32 cellular contexts compared by ENCODE assay signal in genomic region chr22:22920910-22921550, GRCh38. TPM values are rescaled to one million over a fixed set of nuclear protein-coding genes. Genes with fewer than 3 reads are reported as not detected.
"Had no signal": no experiment of that assay in that cellular context is flagged by ENCODE, and none has a peak within 500 bp of the region (broad histone marks: within the 10 kb centered on the region; RNA-seq: fewer than 3 reads in every experiment).

No MANE protein-coding gene starts in this region.

- H3K4me1 ChIP-seq: ascending aorta, colonic mucosa, gastrocnemius medialis, parathyroid adenoma, psoas muscle, sigmoid colon, testis, uterus had no signal

- H3K27ac ChIP-seq: ascending aorta, cardiac muscle cell, colonic mucosa, gastrocnemius medialis, parathyroid adenoma, psoas muscle, sigmoid colon, testis, transverse colon, uterus had no signal

- H3K4me3 Mint-ChIP-seq: activated CD4-positive, alpha-beta T cell treated with anti-CD3 and anti-CD28 coated beads, Interleukin-2, amount 10 ng/mL, durations not matched to agents 7 days and 5 days; activated CD8-positive, alpha-beta T cell treated with anti-CD3 and anti-CD28 coated beads for 36 hours; activated T-cell treated with anti-CD3 and anti-CD28 coated beads, Interleukin-2, amount 50 U/mL, for 4 hours; brain; naive thymus-derived CD8-positive, alpha-beta T cell; neural crest cell had no signal

- FAIRE-seq: small intestine had no signal

- H3K27ac Mint-ChIP-seq: activated CD4-positive, alpha-beta T cell treated with anti-CD3 and anti-CD28 coated beads, Interleukin-2, amount 10 ng/mL, durations not matched to agents 7 days and 5 days; activated CD8-positive, alpha-beta T cell treated with anti-CD3 and anti-CD28 coated beads for 36 hours; activated naive CD4-positive, alpha-beta T cell treated with anti-CD3 and anti-CD28 coated beads, Interleukin-2, amount 50 U/mL, for 72 hours; activated T-helper 2 cell treated with anti-CD3 and anti-CD28 coated beads, Interferon-gamma antibody, Interleukin-2, Interleukin-4, amounts not matched to agents 10 μg/mL and 5 μg/mL and 100 μg/mL, durations not matched to agents 14 hours and 24 hours and 36 hours; naive thymus-derived CD8-positive, alpha-beta T cell had no signal

- H3K9me3 Mint-ChIP-seq: activated CD4-positive, alpha-beta T cell treated with anti-CD3 and anti-CD28 coated beads, Interleukin-2, amount 10 ng/mL, durations not matched to agents 7 days and 5 days; activated CD8-positive, alpha-beta T cell treated with anti-CD3 and anti-CD28 coated beads for 36 hours; activated naive CD4-positive, alpha-beta T cell treated with anti-CD3 and anti-CD28 coated beads, Interleukin-2, amount 50 U/mL, for 72 hours; activated T-cell treated with anti-CD3 and anti-CD28 coated beads, Interleukin-2, amount 50 U/mL, for 4 hours; activated T-helper 2 cell treated with anti-CD3 and anti-CD28 coated beads, Interferon-gamma antibody, Interleukin-2, Interleukin-4, amounts not matched to agents 10 μg/mL and 5 μg/mL and 100 μg/mL, durations not matched to agents 14 hours and 24 hours and 36 hours; naive thymus-derived CD8-positive, alpha-beta T cell; neural crest cell had no signal

- H2AFZ ChIP-seq: parathyroid adenoma had no signal

- H3K4me3 ChIP-seq: ascending aorta, cardiac muscle cell, colonic mucosa, gastrocnemius medialis, psoas muscle, sigmoid colon, testis, transverse colon, uterus had no signal

- H3K27me3 ChIP-seq: ascending aorta, cardiac muscle cell, colonic mucosa, gastrocnemius medialis, sigmoid colon, testis, transverse colon, uterus had no signal

- H3K9ac ChIP-seq: parathyroid adenoma had no signal

- DNase-seq: activated CD4-positive, alpha-beta T cell treated with anti-CD3 and anti-CD28 coated beads for 1 hour; activated CD4-positive, alpha-beta T cell treated with anti-CD3 and anti-CD28 coated beads, Interleukin-2, amount 10 ng/mL, durations not matched to agents 7 days and 5 days; activated CD8-positive, alpha-beta T cell treated with anti-CD3 and anti-CD28 coated beads for 36 hours; activated T-cell treated with anti-CD3 and anti-CD28 coated beads, Interleukin-2, amount 50 U/mL, for 4 hours; cerebellar nuclear complex; colonic mucosa; effector memory CD4-positive, alpha-beta T cell; erythroblast; gastrocnemius medialis; glutamatergic neuron; islet precursor cell; mammary epithelial cell; midbrain; naive thymus-derived CD8-positive, alpha-beta T cell; occipital lobe; psoas muscle; sigmoid colon; small intestine; stimulated activated CD4-positive, alpha-beta T cell treated with anti-CD3 and anti-CD28 coated beads, Interleukin-4, amount 100 ng/mL, for 24 hours; stimulated activated naive CD4-positive, alpha-beta T cell; T-helper 2 cell; testis; transverse colon; uterus had no signal

- H3K79me2 ChIP-seq: parathyroid adenoma had no signal

- ATAC-seq: activated CD8-positive, alpha-beta T cell treated with anti-CD3 and anti-CD28 coated beads for 36 hours; activated naive CD4-positive, alpha-beta T cell treated with anti-CD3 and anti-CD28 coated beads, Interleukin-2, amount 50 U/mL, for 72 hours; activated T-cell treated with anti-CD3 and anti-CD28 coated beads, Interleukin-2, amount 50 U/mL, for 4 hours; gastrocnemius medialis; naive thymus-derived CD8-positive, alpha-beta T cell; psoas muscle had no signal

- H3K9me3 ChIP-seq: ascending aorta, colonic mucosa, gastrocnemius medialis, psoas muscle, sigmoid colon, testis, transverse colon, uterus had no signal

- H3K36me3 ChIP-seq: ascending aorta, cardiac muscle cell, colonic mucosa, gastrocnemius medialis, sigmoid colon, transverse colon, uterus had no signal

- H3K36me3 Mint-ChIP-seq: activated naive CD4-positive, alpha-beta T cell treated with anti-CD3 and anti-CD28 coated beads, Interleukin-2, amount 50 U/mL, for 72 hours; brain; naive thymus-derived CD8-positive, alpha-beta T cell had no signal

- H3K4me1 Mint-ChIP-seq: brain had no signal

- H3K27me3 Mint-ChIP-seq: activated CD8-positive, alpha-beta T cell treated with anti-CD3 and anti-CD28 coated beads for 36 hours had no signal

RNA-seq across cellular contexts. Expression of gene IGLL5, which starts 33.4 kb away (rescaled TPM):
- total RNA-seq: activated CD4-positive, alpha-beta T cell treated with anti-CD3 and anti-CD28 coated beads, Interleukin-2, amount 10 ng/mL, durations not matched to agents 7 days and 5 days; activated CD8-positive, alpha-beta T cell treated with anti-CD3 and anti-CD28 coated beads for 36 hours; activated naive CD4-positive, alpha-beta T cell treated with anti-CD3 and anti-CD28 coated beads, Interleukin-2, amount 50 U/mL, for 72 hours; activated T-helper 2 cell treated with anti-CD3 and anti-CD28 coated beads, Interferon-gamma antibody, Interleukin-2, Interleukin-4, amounts not matched to agents 10 μg/mL and 5 μg/mL and 100 μg/mL, durations not matched to agents 14 hours and 24 hours and 36 hours; cardiac muscle cell; dermis microvascular lymphatic vessel endothelial cell; mammary epithelial cell; neural crest cell; occipital lobe had no signal
- polyA plus RNA-seq: cardiac muscle cell, mammary epithelial cell had no signal
